ENCODE assay signal across 11 cellular contexts in genomic region chrX:54452920-54453319, GRCh38. TPM values are rescaled to one million over a fixed set of nuclear protein-coding genes. Genes with fewer than 3 reads are reported as not detected.
DNase-seq lines count a peak whose midpoint lies in the region; ATAC-seq and TF ChIP-seq lines count a peak whose summit lies in the region.
"Had no signal": no experiment of that assay in that cellular context is flagged by ENCODE, and none has a peak within 500 bp of the region (broad histone marks: within the 10 kb centered on the region; RNA-seq: fewer than 3 reads in every experiment).

No MANE protein-coding gene starts in this region.

- intact Hi-C loops in Right ventricle myocardium inferior (cut with DNase I): no loop called here

- H3K9me3 ChIP-seq in WERI-Rb-1 (ENCODE audit: severe bottlenecking) (no peaks in the 10 kb centered on the region), right atrium auricular region (no peaks in the 10 kb centered on the region)
- H3K9me3 ChIP-seq: Peyer's patch had no signal

- H3K27me3 ChIP-seq in WERI-Rb-1 (ENCODE audit: insufficient read depth, low read depth, severe bottlenecking) (no peaks in the 10 kb centered on the region), right atrium auricular region (no peaks in the 10 kb centered on the region)
- H3K27me3 ChIP-seq: Peyer's patch had no signal

- H3K27ac ChIP-seq in WERI-Rb-1 (no peak overlapping the region), right atrium auricular region (no peak overlapping the region)
- H3K27ac ChIP-seq: Peyer's patch, skin epidermis had no signal

- peak; percentile 8 for DNase-seq in Caki2 (ENCODE audit: low read depth)
- peak; percentile 23 for DNase-seq in HT1080 (ENCODE audit: low read depth)
- DNase-seq in WERI-Rb-1: peak; percentile 58
- DNase-seq in iris pigment epithelial cell (ENCODE audit: low read depth): peak; percentile 7
- DNase-seq in right atrium auricular region (ENCODE audit: low spot score): no peak
- no peak for DNase-seq in Right ventricle myocardium inferior (ENCODE audit: missing footprints)
- no peak for DNase-seq in effector CD4-positive, alpha-beta T cell
- DNase-seq: activated CD4-positive, alpha-beta memory T cell treated with anti-CD3 and anti-CD28 coated beads for 36 hours; Peyer's patch had no signal

- ATAC-seq in Right ventricle myocardium inferior: no peak
- ATAC-seq in GM18868 (IDR thresholded peaks at IDR 0.05; ENCODE audit: unreplicated experiment): no peak

- H3K4me3 ChIP-seq in WERI-Rb-1 (ENCODE audit: low read depth, low read length) (no peak overlapping the region), right atrium auricular region (no peak overlapping the region)
- H3K4me3 ChIP-seq: Peyer's patch, skin epidermis had no signal

- no peaks in the 10 kb centered on the region for H3K4me1 ChIP-seq in right atrium auricular region
- H3K4me1 ChIP-seq: Peyer's patch had no signal

- in situ Hi-C loops in Caki2 (cut with HindIII; ENCODE audit: low pct_unique_long_range_greater_than_20kb, low sequenced_read_pairs): no loop called here

- TF ChIP-seq CTCF in WERI-Rb-1 (IDR thresholded peaks at IDR 0.05; ENCODE audit: low read depth, low read length) (peak; percentile 73), right atrium auricular region (IDR thresholded peaks at IDR 0.05) (no peak)

- H3K36me3 ChIP-seq in WERI-Rb-1 (peaks cover 3% of the 10 kb centered on the region; the same call in 1 of the 2 replicates), right atrium auricular region (peaks cover 14% of the 10 kb centered on the region)
- H3K36me3 ChIP-seq: Peyer's patch had no signal

RNA-seq across cellular contexts. Expression of gene TSR2, which starts 12.7 kb away (rescaled TPM):
- 23.7 and 45.3 TPM in 2 replicates for total RNA-seq in Caki2 (2014; rRNA removed; shearing (Covaris generic); ENCODE audit: low replicate concordance)
- 25.6 and 29.3 TPM in 2 replicates for total RNA-seq in HT1080 (2014; rRNA removed; shearing (Covaris generic))
- 27.0 and 28.3 TPM in 2 replicates for polyA plus RNA-seq in HT1080 (2015; cell fraction: cytosol; rRNA removed)
- 14.9 and 16.7 TPM in 2 replicates for polyA plus RNA-seq in HT1080 (2015; cell fraction: nucleus; rRNA removed)
- 10 to 100 TPM; 16.9 to 18.8 TPM for total RNA-seq in right atrium auricular region
- 37.7 TPM for total RNA-seq in Right ventricle myocardium inferior

RNA-seq across cellular contexts. Expression of gene FGD1, which starts 43.1 kb away (rescaled TPM):
- total RNA-seq in Caki2 (2014; rRNA removed; shearing (Covaris generic); ENCODE audit: low replicate concordance): 14.4 and 17.2 TPM in 2 replicates
- total RNA-seq in HT1080 (2014; rRNA removed; shearing (Covaris generic)): 4.9 and 7.5 TPM in 2 replicates
- 11.0 and 11.6 TPM in 2 replicates for polyA plus RNA-seq in HT1080 (2015; cell fraction: cytosol; rRNA removed)
- 12.4 and 12.6 TPM in 2 replicates for polyA plus RNA-seq in HT1080 (2015; cell fraction: nucleus; rRNA removed)
- total RNA-seq in right atrium auricular region: 1 to 10 TPM; 5.7 to 6.6 TPM
- total RNA-seq in Right ventricle myocardium inferior: 6.4 TPM

Comparison
In these comparisons a context has a peak if more than half of its experiments do, and no peak if none do; other contexts are left out.
1. DNase-seq: peak in Caki2 (single experiment), HT1080 (single experiment), WERI-Rb-1 (single experiment) and iris pigment epithelial cell (single experiment); none in right atrium auricular region (single experiment), Right ventricle myocardium inferior (single experiment) and effector CD4-positive, alpha-beta T cell (single experiment).